Comparison of ENCODE assay signal across 9 cellular contexts in genomic region chr14:52790011-52790755, GRCh38. TPM values are rescaled to one million over a fixed set of nuclear protein-coding genes. Genes with fewer than 3 reads are reported as not detected.
DNase-seq lines count a peak whose midpoint lies in the region; ATAC-seq, FAIRE-seq and TF ChIP-seq lines count a peak whose summit lies in the region.
"Had no signal": no experiment of that assay in that cellular context is flagged by ENCODE, and none has a peak within 500 bp of the region (broad histone marks: within the 10 kb centered on the region; RNA-seq: fewer than 3 reads in every experiment).

No MANE protein-coding gene starts in this region.

- DNase-seq in SK-N-SH: no peak
- DNase-seq in germinal center (ENCODE audit: low spot score): peak; percentile 5
- DNase-seq in small intestine: peak; percentile 61
- DNase-seq in HTR-8/SVneo (ENCODE audit: insufficient read length, low spot score): no peak

- peaks cover 68% of the 10 kb centered on the region for H3K79me2 ChIP-seq in SK-N-SH (ENCODE audit: insufficient read depth)
- peaks cover 15% of the 10 kb centered on the region; the same call in 1 of the 2 replicates for H3K79me2 ChIP-seq in SU-DHL-6 (ENCODE audit: insufficient read depth, low read length)

- H3K9ac ChIP-seq in SK-N-SH: peak overlapping the region; percentile 85
- H3K9ac ChIP-seq in SU-DHL-6 (ENCODE audit: low read length): peak overlapping the region; percentile 78

- FAIRE-seq in small intestine (lab: Jason Lieb, UNC) (no peak), HTR-8/SVneo (lab: Jason Lieb, UNC) (no peak)
- FAIRE-seq: endometrium had no signal

- TF ChIP-seq RAD21 in SK-N-SH (IDR thresholded peaks at IDR 0.05; ENCODE audit: low read length): no peak

- H3K9me2 ChIP-seq in SK-N-SH (no peaks in the 10 kb centered on the region), SU-DHL-6 (replicated peaks; ENCODE audit: insufficient read depth, low read length) (no peaks in the 10 kb centered on the region)

- POLR2A ChIA-PET in SK-N-SH (lab: Yijun Ruan, JAX): interaction anchor here (0.8 to 2.1 kb wide), 2 partner anchors 238 to 363 kb away, joined by 4 to 5 read pairs; partner anchors contain the start of genes DDHD1, GPR137C and TXNDC16

- H3F3A ChIP-seq in SK-N-SH (replicated peaks; ENCODE audit: insufficient read depth) (peaks cover 13% of the 10 kb centered on the region), SU-DHL-6 (ENCODE audit: insufficient read depth) (peaks cover 18% of the 10 kb centered on the region)

- ATAC-seq in SK-N-SH treated with all-trans-retinoic acid at 6 μM for 48 hours (no peak), HG02938 (IDR thresholded peaks at IDR 0.05; ENCODE audit: unreplicated experiment) (no peak), GM19455 (IDR thresholded peaks at IDR 0.05; ENCODE audit: unreplicated experiment) (no peak)

- peaks cover 4 to 16% of the 10 kb centered on the region in 2 experiments for H3K36me3 ChIP-seq in SK-N-SH (replicated peaks in 1 of 2; ENCODE audit: control insufficient read depth in 1 of 2, insufficient read depth in 2 of 2, low read length in 1 of 2)
- no peaks in the 10 kb centered on the region for H3K36me3 ChIP-seq in SU-DHL-6 (ENCODE audit: low read length)
- no peaks in the 10 kb centered on the region for H3K36me3 ChIP-seq in small intestine (ENCODE audit: control insufficient read depth in 2 of 2, insufficient read depth in 2 of 2, low read length in 2 of 2)

- TF ChIP-seq EP300 in SK-N-SH (IDR thresholded peaks at IDR 0.05; ENCODE audit: borderline replicate concordance in 1 of 2, low read depth in 1 of 2, low read length in 1 of 2): no peak

- TF ChIP-seq CTCF in SK-N-SH (IDR thresholded peaks at IDR 0.05) (no peak), SU-DHL-6 (IDR thresholded peaks at IDR 0.05; ENCODE audit: insufficient read depth, low read length, poor library complexity, severe bottlenecking) (no peak)

- H4K20me1 ChIP-seq in SK-N-SH (ENCODE audit: insufficient read depth) (peaks cover 19% of the 10 kb centered on the region), SU-DHL-6 (ENCODE audit: low read depth, low read length) (no peaks in the 10 kb centered on the region)

- peak overlapping the region; percentile 87 to 89 for H3K27ac ChIP-seq in SK-N-SH (ENCODE audit: low read depth in 2 of 2, low read length in 1 of 2)
- H3K27ac ChIP-seq in SU-DHL-6 (ENCODE audit: low read depth, low read length): no peak overlapping the region
- H3K27ac ChIP-seq in small intestine (ENCODE audit: low read depth in 1 of 2, low read length in 1 of 2): peak overlapping the region in 1 of 2 donors; percentile 94

- H3K9me3 ChIP-seq in SK-N-SH (no peaks in the 10 kb centered on the region), SU-DHL-6 (ENCODE audit: insufficient read depth, low read length) (no peaks in the 10 kb centered on the region), small intestine (ENCODE audit: control insufficient read depth, low read depth) (no peaks in the 10 kb centered on the region)

- CTCF ChIA-PET in SK-N-SH (lab: Yijun Ruan, JAX): interaction anchor here (1.0 to 1.6 kb wide), 3 partner anchors 13 to 39 kb away, joined by 3 read pairs; no protein-coding TSS in a partner anchor

- peaks cover 0 to 7% of the 10 kb centered on the region in 2 experiments; a peak in 2 of 4 replicates for H3K4me1 ChIP-seq in SK-N-SH (ENCODE audit: control insufficient read depth in 1 of 2, insufficient read depth in 2 of 2, low read depth in 1 of 2, low read length in 1 of 2)
- H3K4me1 ChIP-seq in small intestine (ENCODE audit: control insufficient read depth in 2 of 2, insufficient read depth in 1 of 2, low read depth in 1 of 2, low read length in 1 of 2): peaks cover 0 to 4% of the 10 kb centered on the region in 2 donors

- WGBS in SK-N-SH (ENCODE audit: low lambda C conversion rate): 3% methylated on average over 18 of the region's 18 CpGs
- 40 to 51% (median 46%) methylated on average over 18 of the region's 18 CpGs for WGBS in small intestine, 3 donors

- H3K4me2 ChIP-seq in SK-N-SH (peak overlapping the region; percentile 81), SU-DHL-6 (ENCODE audit: low read depth, low read length, poor library complexity, severe bottlenecking) (peak overlapping the region; percentile 74)

- H3K4me3 ChIP-seq in SK-N-SH (ENCODE audit: low read depth in 2 of 2, low read length in 1 of 2): peak overlapping the region; percentile 70 to 73
- peak overlapping the region; percentile 74 for H3K4me3 ChIP-seq in SU-DHL-6 (ENCODE audit: insufficient read depth, low read length, poor library complexity, severe bottlenecking)
- peak overlapping the region; percentile 60 to 62 for H3K4me3 ChIP-seq in small intestine (ENCODE audit: low read depth in 1 of 2, low read length in 2 of 2)

- H2AFZ ChIP-seq in SK-N-SH (ENCODE audit: low read depth) (peak overlapping the region; percentile 75; the same call in 1 of the 2 replicates), SU-DHL-6 (ENCODE audit: low read depth, low read length, severe bottlenecking) (peak overlapping the region; percentile 91)

- H3K27me3 ChIP-seq in SK-N-SH (ENCODE audit: insufficient read depth) (no peaks in the 10 kb centered on the region), SU-DHL-6 (ENCODE audit: low read length) (no peaks in the 10 kb centered on the region), small intestine (ENCODE audit: control insufficient read depth in 2 of 2, insufficient read depth in 2 of 2, low read length in 2 of 2) (no peaks in the 10 kb centered on the region)

TF ChIP-seq in SK-N-SH, 30 proteins besides CTCF, POLR2A, EP300 and RAD21:
- TF ChIP-seq YY1 (IDR thresholded peaks at IDR 0.05; ENCODE audit: low read depth): no peak
- TF ChIP-seq NRF1 (IDR thresholded peaks at IDR 0.05; ENCODE audit: low read depth, low read length): no peak
- no peak for TF ChIP-seq POLR2AphosphoS5 (IDR thresholded peaks at IDR 0.05; ENCODE audit: low read depth, low read length)

TF ChIP-seq in SK-N-SH treated with all-trans-retinoic acid at 6 μM for 48 hours, 23 proteins besides CTCF, POLR2A, EP300 and RAD21:
- TF ChIP-seq BACH2 (CRISPR knock-in tag; IDR thresholded peaks at IDR 0.05; ENCODE audit: borderline replicate concordance): no peak

RNA-seq across cellular contexts. Expression of gene GNPNAT1, which starts 1.2 kb away (rescaled TPM):
- polyA plus RNA-seq in SK-N-SH (2012; rRNA removed) (15.2 and 18.0 TPM in 2 replicates), small intestine (10 to 100 TPM; 13.5 to 43.4 (median 16.1) TPM)
- polyA plus RNA-seq in SK-N-SH (2012; cell fraction: cytosol; rRNA removed): 20.7 and 25.8 TPM in 2 replicates
- 6.6 and 8.8 TPM in 2 replicates for polyA plus RNA-seq in SK-N-SH (2012; cell fraction: nucleus; rRNA removed)

Comparison
In these comparisons a context has a peak if more than half of its experiments do, and no peak if none do; other contexts are left out.
1. DNase-seq: peak in germinal center (single experiment) and small intestine (single experiment); none in SK-N-SH (single experiment) and HTR-8/SVneo (single experiment).
2. Peak in every context shown above with its lines, with median percentiles within 50 percentile points of each other: H3K4me3 ChIP-seq.